8 cellular contexts compared by ENCODE assay signal in the genomic region with DNA sequence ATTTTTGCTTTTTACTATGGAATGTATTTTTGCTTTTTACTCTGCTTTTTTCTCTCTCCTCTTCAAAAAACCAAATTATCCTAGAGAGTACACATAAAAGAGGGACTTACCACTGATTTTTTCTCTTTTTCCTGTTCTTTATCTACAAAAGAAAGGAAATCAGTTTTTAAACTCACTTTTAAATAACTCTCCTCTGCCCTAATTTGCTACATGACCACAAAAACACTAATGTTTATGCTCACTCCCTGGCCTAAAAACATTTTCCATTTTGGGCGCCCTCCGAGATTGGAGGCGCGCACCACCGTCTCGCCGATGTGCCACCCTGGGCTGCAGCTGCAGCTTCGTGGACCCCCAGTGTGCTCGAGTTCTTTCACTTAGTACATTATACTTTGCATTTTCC. TPM values are rescaled to one million over a fixed set of nuclear protein-coding genes. Genes with fewer than 3 reads are reported as not detected.
A peak's percentile ranks its signal among the peaks of the same experiment; 100 is the strongest.
DNase-seq lines count a peak whose midpoint lies in the region; ATAC-seq, FAIRE-seq and TF ChIP-seq lines count a peak whose summit lies in the region.

No MANE protein-coding gene starts in this region.

- H3K9me3 ChIP-seq in HEK293 (ENCODE audit: control insufficient read depth, insufficient read depth, low read depth, low read length) (no peaks in the 10 kb centered on the region), right cardiac atrium (ENCODE audit: control insufficient read depth, low read length) (no peaks in the 10 kb centered on the region), skeletal muscle tissue (ENCODE audit: control insufficient read depth in 3 of 3, low read length in 3 of 3) (no peaks in the 10 kb centered on the region)

- peak overlapping the region; percentile 87 to 91 (median 91) for H3K9ac ChIP-seq in skeletal muscle tissue (ENCODE audit: low read depth in 1 of 3, low read length in 3 of 3)

- DNase-seq in activated CD8-positive, alpha-beta T cell treated with anti-CD3 and anti-CD28 coated beads for 36 hours, result no peak
- no peak for DNase-seq in right cardiac atrium
- no peak for DNase-seq in GM12892 (ENCODE audit: insufficient read length)
- DNase-seq in AG08395 (ENCODE audit: low spot score), result no peak

- H3K27me3 ChIP-seq in right cardiac atrium (ENCODE audit: control insufficient read depth, insufficient read depth), result no peaks in the 10 kb centered on the region
- no peaks in the 10 kb centered on the region for H3K27me3 ChIP-seq in skeletal muscle tissue (ENCODE audit: control insufficient read depth in 3 of 3, insufficient read depth in 3 of 3, low read length in 3 of 3)

- H3K27ac Mint-ChIP-seq in activated CD8-positive, alpha-beta T cell treated with anti-CD3 and anti-CD28 coated beads for 36 hours, result peak overlapping the region; percentile 85

- H3K4me3 ChIP-seq in HEK293 (ENCODE audit: low read depth, low read length) (no peak overlapping the region), right cardiac atrium (ENCODE audit: low read length) (peak overlapping the region; percentile 96), skeletal muscle tissue (ENCODE audit: low read length in 3 of 3) (peak overlapping the region; percentile 90 to 92 (median 91))

- CTCF ChIA-PET in HEK293 (lab: Yijun Ruan, JAX), result no interaction called here
- CTCF ChIA-PET in activated CD8-positive, alpha-beta T cell treated with anti-CD3 and anti-CD28 coated beads for 36 hours (lab: Charles Lee), result interaction anchor here (0.9 to 3.8 kb wide), 6 partner anchors 9 to 59 kb away, joined by 3 to 11 read pairs (median 5); a partner anchor contains a TSS

- no peaks in the 10 kb centered on the region for H3K4me1 ChIP-seq in HEK293 (ENCODE audit: control insufficient read depth, insufficient read depth, low read length)
- peaks cover 6% of the 10 kb centered on the region for H3K4me1 ChIP-seq in right cardiac atrium (ENCODE audit: control insufficient read depth, insufficient read depth, low read length)
- peaks cover 40 to 49% (median 41%) of the 10 kb centered on the region in 3 donors for H3K4me1 ChIP-seq in skeletal muscle tissue (ENCODE audit: control insufficient read depth in 3 of 3, insufficient read depth in 3 of 3, low read length in 3 of 3)

- H3K9me3 Mint-ChIP-seq in activated CD8-positive, alpha-beta T cell treated with anti-CD3 and anti-CD28 coated beads for 36 hours, result no peaks in the 10 kb centered on the region

- intact Hi-C loops in activated CD8-positive, alpha-beta T cell treated with anti-CD3 and anti-CD28 coated beads for 36 hours (cut with micrococcal nuclease), result no loop called here
- intact Hi-C loops in right cardiac atrium (cut with DNase I), result no loop called here

- ATAC-seq in activated CD8-positive, alpha-beta T cell treated with anti-CD3 and anti-CD28 coated beads for 36 hours, result no peak
- ATAC-seq in right cardiac atrium, result no peak
- ATAC-seq in GM18870 (IDR thresholded peaks at IDR 0.05; ENCODE audit: unreplicated experiment), result no peak
- no peak for ATAC-seq in HG03135 (IDR thresholded peaks at IDR 0.05; ENCODE audit: unreplicated experiment)

- FAIRE-seq in GM12892 (lab: Jason Lieb, UNC), result no peak

- POLR2A ChIA-PET in HEK293 (lab: Yijun Ruan, JAX), result interaction anchor here (0.6 kb wide), 1 partner anchor 193 kb away, joined by 3 read pairs; no protein-coding TSS in a partner anchor
- POLR2A ChIA-PET in activated CD8-positive, alpha-beta T cell treated with anti-CD3 and anti-CD28 coated beads for 36 hours (lab: Charles Lee), result interaction anchor here (0.7 to 7.3 kb wide), 6 partner anchors 8 to 55 kb away, joined by 3 to 78 read pairs (median 4); a partner anchor contains a TSS

- peaks cover 14% of the 10 kb centered on the region for H3K36me3 Mint-ChIP-seq in activated CD8-positive, alpha-beta T cell treated with anti-CD3 and anti-CD28 coated beads for 36 hours (ENCODE audit: low read depth)

- peak overlapping the region; percentile 88 for H3K4me3 Mint-ChIP-seq in activated CD8-positive, alpha-beta T cell treated with anti-CD3 and anti-CD28 coated beads for 36 hours

- no peak for TF ChIP-seq POLR2A in GM12892 (IDR thresholded peaks at IDR 0.05; ENCODE audit: low read depth, low read length)

- peaks cover 39% of the 10 kb centered on the region for H3K4me1 Mint-ChIP-seq in activated CD8-positive, alpha-beta T cell treated with anti-CD3 and anti-CD28 coated beads for 36 hours (ENCODE audit: low read depth)

- TF ChIP-seq CTCF in HEK293 (tag by site-specific recombination; IDR thresholded peaks at IDR 0.05), result no peak
- no peak for TF ChIP-seq CTCF in activated CD8-positive, alpha-beta T cell treated with anti-CD3 and anti-CD28 coated beads for 36 hours (IDR thresholded peaks at IDR 0.05)

- peaks cover 0 to 5% of the 10 kb centered on the region in 2 experiments; a peak in 2 of 3 replicates for H3K36me3 ChIP-seq in HEK293 (ENCODE audit: control insufficient read depth in 2 of 2, insufficient read depth in 1 of 2, low read length in 2 of 2)
- H3K36me3 ChIP-seq in skeletal muscle tissue (ENCODE audit: control insufficient read depth in 3 of 3, insufficient read depth in 3 of 3, low read length in 3 of 3), result peaks cover 11 to 21% (median 11%) of the 10 kb centered on the region in 3 donors

- no peaks in the 10 kb centered on the region for H3K27me3 Mint-ChIP-seq in activated CD8-positive, alpha-beta T cell treated with anti-CD3 and anti-CD28 coated beads for 36 hours

- 38% methylated on average over 9 of the region's 9 CpGs for WGBS in right cardiac atrium

- H3K27ac ChIP-seq in HEK293 (ENCODE audit: extremely low read depth, low read depth, low read length) (peak overlapping the region; percentile 85; the same call in 1 of the 2 replicates), right cardiac atrium (ENCODE audit: low read length) (peak overlapping the region; percentile 98), skeletal muscle tissue (ENCODE audit: low read depth, low read length) (peak overlapping the region; percentile 86)

TF ChIP-seq in HEK293, 187 proteins besides CTCF, POLR2A, EP300 and RAD21 (continues in another document):
- TF ChIP-seq ZNF585B (tag by site-specific recombination; IDR thresholded peaks at IDR 0.05) (no peak), ZBTB20 (tag by site-specific recombination; IDR thresholded peaks at IDR 0.05) (peak; percentile 25), ZNF121 (tag by site-specific recombination; IDR thresholded peaks at IDR 0.05) (no peak), ZNF274 (IDR thresholded peaks at IDR 0.05; ENCODE audit: low read length) (no peak), ZNF274 (tag by site-specific recombination; IDR thresholded peaks at IDR 0.05; ENCODE audit: borderline replicate concordance) (no peak), ZNF391 (tag by site-specific recombination; IDR thresholded peaks at IDR 0.05; ENCODE audit: borderline replicate concordance, low read depth) (no peak), ZFP3 (tag by site-specific recombination; IDR thresholded peaks at IDR 0.05; ENCODE audit: low read depth) (no peak), ZNF654 (tag by site-specific recombination; IDR thresholded peaks at IDR 0.05; ENCODE audit: low read depth) (no peak), KLF10 (tag by site-specific recombination; IDR thresholded peaks at IDR 0.05) (no peak)
- TF ChIP-seq, protein P1, sequence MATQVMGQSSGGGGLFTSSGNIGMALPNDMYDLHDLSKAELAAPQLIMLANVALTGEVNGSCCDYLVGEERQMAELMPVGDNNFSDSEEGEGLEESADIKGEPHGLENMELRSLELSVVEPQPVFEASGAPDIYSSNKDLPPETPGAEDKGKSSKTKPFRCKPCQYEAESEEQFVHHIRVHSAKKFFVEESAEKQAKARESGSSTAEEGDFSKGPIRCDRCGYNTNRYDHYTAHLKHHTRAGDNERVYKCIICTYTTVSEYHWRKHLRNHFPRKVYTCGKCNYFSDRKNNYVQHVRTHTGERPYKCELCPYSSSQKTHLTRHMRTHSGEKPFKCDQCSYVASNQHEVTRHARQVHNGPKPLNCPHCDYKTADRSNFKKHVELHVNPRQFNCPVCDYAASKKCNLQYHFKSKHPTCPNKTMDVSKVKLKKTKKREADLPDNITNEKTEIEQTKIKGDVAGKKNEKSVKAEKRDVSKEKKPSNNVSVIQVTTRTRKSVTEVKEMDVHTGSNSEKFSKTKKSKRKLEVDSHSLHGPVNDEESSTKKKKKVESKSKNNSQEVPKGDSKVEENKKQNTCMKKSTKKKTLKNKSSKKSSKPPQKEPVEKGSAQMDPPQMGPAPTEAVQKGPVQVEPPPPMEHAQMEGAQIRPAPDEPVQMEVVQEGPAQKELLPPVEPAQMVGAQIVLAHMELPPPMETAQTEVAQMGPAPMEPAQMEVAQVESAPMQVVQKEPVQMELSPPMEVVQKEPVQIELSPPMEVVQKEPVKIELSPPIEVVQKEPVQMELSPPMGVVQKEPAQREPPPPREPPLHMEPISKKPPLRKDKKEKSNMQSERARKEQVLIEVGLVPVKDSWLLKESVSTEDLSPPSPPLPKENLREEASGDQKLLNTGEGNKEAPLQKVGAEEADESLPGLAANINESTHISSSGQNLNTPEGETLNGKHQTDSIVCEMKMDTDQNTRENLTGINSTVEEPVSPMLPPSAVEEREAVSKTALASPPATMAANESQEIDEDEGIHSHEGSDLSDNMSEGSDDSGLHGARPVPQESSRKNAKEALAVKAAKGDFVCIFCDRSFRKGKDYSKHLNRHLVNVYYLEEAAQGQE (tag by site-specific recombination; IDR thresholded peaks at IDR 0.05), result no peak

RNA-seq across cellular contexts. Expression of a gene that starts 1.1 kb away (rescaled TPM):
- total RNA-seq in activated CD8-positive, alpha-beta T cell treated with anti-CD3 and anti-CD28 coated beads for 36 hours, result 1 to 10 TPM; 3.2 to 4.4 TPM
- total RNA-seq in right cardiac atrium, result 10 to 100 TPM; 23.6 to 25.6 (median 24.8) TPM
- polyA plus RNA-seq in right cardiac atrium, result 18.2 TPM
- total RNA-seq in skeletal muscle tissue, result 11.5 TPM
- polyA plus RNA-seq in GM12892 (2012; ENCODE audit: missing spikeins), result 4.1 TPM

RNA-seq across cellular contexts. Expression of a gene that starts 3.5 kb away (rescaled TPM):
- total RNA-seq in activated CD8-positive, alpha-beta T cell treated with anti-CD3 and anti-CD28 coated beads for 36 hours, result 10 to 100 TPM; 99.0 to 99.7 TPM
- total RNA-seq in right cardiac atrium, result 10 to 100 TPM in 3 of 4 donors, 1 to 10 TPM in 1; 8.9 to 19.0 (median 13.3) TPM
- 17.7 TPM for polyA plus RNA-seq in right cardiac atrium
- 34.4 TPM for total RNA-seq in skeletal muscle tissue
- polyA plus RNA-seq in GM12892 (2012; ENCODE audit: missing spikeins), result 81.1 TPM

RNA-seq across cellular contexts. Expression of a gene that starts 17.4 kb away (rescaled TPM):
- 1 to 10 TPM; 5.4 to 6.2 TPM for total RNA-seq in activated CD8-positive, alpha-beta T cell treated with anti-CD3 and anti-CD28 coated beads for 36 hours
- 1 to 10 TPM in 3 of 4 donors, under 1 TPM in 1; 0.82 to 2.6 (median 1.9) TPM for total RNA-seq in right cardiac atrium
- 0.14 TPM for polyA plus RNA-seq in right cardiac atrium
- not detected for total RNA-seq in skeletal muscle tissue
- 1.0 TPM for polyA plus RNA-seq in GM12892 (2012; ENCODE audit: missing spikeins)

RNA-seq across cellular contexts. Expression of a gene that starts 30.4 kb away (rescaled TPM):
- total RNA-seq in activated CD8-positive, alpha-beta T cell treated with anti-CD3 and anti-CD28 coated beads for 36 hours, result under 1 TPM in 1 of 2 experiments, not detected in 1; 0.29 TPM
- total RNA-seq in right cardiac atrium (under 1 TPM in 1 of 4 donors, not detected in 3; 0.47 TPM), skeletal muscle tissue (not detected)
- polyA plus RNA-seq in right cardiac atrium, result not detected
- polyA plus RNA-seq in GM12892 (2012; ENCODE audit: missing spikeins), result not detected

RNA-seq across cellular contexts. Expression of a gene that starts 55.6 kb away (rescaled TPM):
- 10 to 100 TPM; 48.0 to 49.4 TPM for total RNA-seq in activated CD8-positive, alpha-beta T cell treated with anti-CD3 and anti-CD28 coated beads for 36 hours
- total RNA-seq in right cardiac atrium (10 to 100 TPM; 10.3 to 17.4 (median 14.8) TPM), skeletal muscle tissue (23.0 TPM)
- polyA plus RNA-seq in right cardiac atrium, result 12.6 TPM
- polyA plus RNA-seq in GM12892 (2012; ENCODE audit: missing spikeins), result 18.7 TPM
